ENCODE assay signal across 10 cellular contexts in the genomic region with DNA sequence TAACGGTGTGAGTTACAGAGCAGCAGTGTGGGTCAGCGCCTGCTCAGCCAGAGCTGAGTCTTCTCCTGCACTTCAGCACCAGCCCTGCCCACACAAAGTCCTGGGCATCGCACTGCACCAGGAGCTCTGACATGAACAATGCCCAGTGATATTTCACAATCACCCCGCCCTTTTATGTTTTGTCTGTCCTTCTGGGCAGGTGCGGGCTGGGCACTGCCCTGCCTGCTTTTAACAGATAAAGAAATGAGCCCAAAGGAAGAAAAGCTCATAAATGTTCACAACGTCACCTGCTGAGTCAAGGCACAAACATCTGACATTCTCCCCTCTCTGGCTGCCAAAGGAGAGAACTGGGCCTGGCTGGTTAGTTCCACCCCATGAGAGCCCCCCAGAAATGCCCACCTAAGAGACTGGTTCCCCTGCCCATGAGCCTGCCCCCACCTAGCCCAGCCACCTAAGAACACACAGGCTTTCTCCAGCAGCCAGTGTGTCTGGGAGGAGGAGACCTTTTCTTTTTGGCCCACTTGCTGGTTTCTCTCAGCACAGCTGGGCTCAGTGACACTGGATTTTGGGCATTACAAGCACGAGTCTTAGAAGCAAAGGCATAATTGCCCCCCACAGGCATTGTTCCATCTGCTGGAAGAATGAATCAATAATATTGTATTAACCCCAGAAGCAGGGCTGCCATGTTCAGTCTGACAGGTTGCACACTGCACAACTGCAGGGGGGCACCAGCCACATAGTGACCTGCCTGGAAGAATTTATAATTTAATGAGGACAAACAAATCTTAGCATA. TPM values are rescaled to one million over a fixed set of nuclear protein-coding genes. Genes with fewer than 3 reads are reported as not detected.
DNase-seq lines count a peak whose midpoint lies in the region; ATAC-seq, FAIRE-seq and TF ChIP-seq lines count a peak whose summit lies in the region.
"Had no signal": no experiment of that assay in that cellular context is flagged by ENCODE, and none has a peak within 500 bp of the region (broad histone marks: within the 10 kb centered on the region; RNA-seq: fewer than 3 reads in every experiment).

No MANE protein-coding gene starts in this region.

- FAIRE-seq in GM12892 (lab: Jason Lieb, UNC), result no peak

- no peak for TF ChIP-seq POLR2A in GM12892 (IDR thresholded peaks at IDR 0.05; ENCODE audit: low read depth, low read length)

- in situ Hi-C loops in ACHN (cut with HindIII; ENCODE audit: low pct_ligation_motif_present, low pct_unique_long_range_greater_than_20kb, low sequenced_read_pairs), result no loop called here

- ATAC-seq in HG03354 (IDR thresholded peaks at IDR 0.05; ENCODE audit: poor library complexity, severe bottlenecking, unreplicated experiment), result no peak
- no peak for ATAC-seq in GM21360 (IDR thresholded peaks at IDR 0.05; ENCODE audit: unreplicated experiment)

- DNase-seq in ACHN, result peak; percentile 44
- peak; percentile 55 for DNase-seq in NCI-H2029 (lab: John Stamatoyannopoulos, UW)
- peak; percentile 55 for DNase-seq in dermis blood vessel endothelial cell
- peak; percentile 83 for DNase-seq in mucosa of gallbladder (ENCODE audit: low spot score)
- no peak for DNase-seq in OCI-M1 (lab: John Stamatoyannopoulos, UW)
- no peak for DNase-seq in GM12892 (ENCODE audit: insufficient read length)
- DNase-seq: H9, NCI-H2227 treated with DMSO at 0.1 percent for 48 hours had no signal

RNA-seq across cellular contexts. Expression of gene CALML3, which starts 22.3 kb away (rescaled TPM):
- total RNA-seq in dermis blood vessel endothelial cell, result not detected in 2 replicates
- total RNA-seq in mucosa of gallbladder, result not detected
- polyA plus RNA-seq in GM12892 (2012; ENCODE audit: missing spikeins), result not detected
- total RNA-seq: H9 had no signal

RNA-seq across cellular contexts. Expression of gene CALML5, which starts 47.7 kb away (rescaled TPM):
- total RNA-seq in dermis blood vessel endothelial cell (not detected in 2 replicates), mucosa of gallbladder (not detected)
- polyA plus RNA-seq in GM12892 (2012; ENCODE audit: missing spikeins), result not detected
- total RNA-seq: H9 had no signal

Comparison
In these comparisons a context has a peak if more than half of its experiments do, and no peak if none do; other contexts are left out.
1. DNase-seq: peak in ACHN (single experiment), NCI-H2029 (single experiment), dermis blood vessel endothelial cell (single experiment) and mucosa of gallbladder (single experiment); none in OCI-M1 (single experiment) and GM12892 (single experiment).